1 cellular context compared by ENCODE assay signal in genomic region chr11:82900277-82901164, GRCh38.
TF ChIP-seq lines count a peak whose summit lies in the region.

Gene PRCP, minus strand, starts transcription at chr11:82900430. Its CDS starts 28 bp downstream, at chr11:82900402.

TF ChIP-seq in HepG2, 621 proteins besides CTCF, POLR2A, EP300 and RAD21 (continued from another document):
- TF ChIP-seq CSRNP1 (CRISPR knock-in tag; IDR thresholded peaks at IDR 0.05): peak; percentile 69
